In the genomic region with DNA sequence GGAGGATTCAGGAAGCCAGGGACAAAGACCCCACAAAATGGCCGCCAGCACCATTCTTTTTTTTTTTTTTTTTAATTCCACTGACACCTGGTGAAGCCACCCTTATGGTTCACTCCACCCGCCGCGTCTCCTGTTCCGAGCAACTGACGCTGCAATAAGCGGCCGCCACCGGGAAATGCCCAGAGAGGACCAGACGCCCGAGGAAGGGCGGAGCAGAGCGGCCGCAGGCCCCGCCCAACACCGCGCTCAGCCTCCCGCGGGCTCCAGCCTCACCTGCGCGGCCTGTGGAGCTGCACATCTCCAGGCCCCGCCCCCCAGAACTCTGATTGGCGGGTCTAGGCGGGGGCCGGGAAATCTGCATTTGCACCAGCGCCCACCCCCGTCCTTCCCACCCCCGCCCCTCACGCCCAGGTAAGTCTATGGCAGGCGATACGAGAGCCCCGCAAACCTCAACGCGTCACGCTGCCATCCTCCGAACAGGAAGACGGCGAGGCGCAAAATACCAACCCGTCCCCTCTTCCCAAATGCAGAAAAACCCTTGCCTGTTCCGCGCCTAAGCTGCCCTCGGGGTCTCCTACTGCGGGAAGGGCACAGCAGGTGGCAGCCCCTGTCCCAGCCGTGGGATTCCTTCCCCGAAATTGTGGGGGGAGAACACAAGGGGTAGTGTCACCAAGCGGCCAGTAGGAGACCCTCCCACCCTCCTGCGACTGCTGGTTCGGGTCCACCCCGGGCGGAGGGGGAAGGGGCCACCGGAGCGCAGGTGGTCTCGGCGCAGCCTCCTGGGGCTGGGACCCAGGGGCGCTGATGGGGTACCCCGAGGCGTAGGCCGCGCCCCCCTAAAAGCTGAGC, we compare ENCODE assay signal across 8 cellular contexts. TPM values are rescaled to one million over a fixed set of nuclear protein-coding genes. Genes with fewer than 3 reads are reported as not detected.
DNase-seq lines count a peak whose midpoint lies in the region; ATAC-seq and TF ChIP-seq lines count a peak whose summit lies in the region.

No MANE protein-coding gene starts in this region.

- intact Hi-C loops in right lobe of liver (cut with DNase I), result no loop called here

- TF ChIP-seq POLR2A in right lobe of liver (IDR thresholded peaks at IDR 0.05), result peak; percentile 43

- peak; percentile 36; the same call in 1 of the 2 replicates for TF ChIP-seq CTCF in GM12874 (IDR thresholded peaks at IDR 0.05; ENCODE audit: insufficient read depth, low read depth, low read length)
- peak in 1 of 4 donors; percentile 11 for TF ChIP-seq CTCF in right lobe of liver (IDR thresholded peaks at IDR 0.05)

- H3K36me3 ChIP-seq in duodenal mucosa (ENCODE audit: control insufficient read depth in 1 of 2, insufficient read depth in 2 of 2, low read length in 2 of 2), result no peaks in the 10 kb centered on the region
- no peaks in the 10 kb centered on the region for H3K36me3 ChIP-seq in right lobe of liver

- ATAC-seq in right lobe of liver, result peak; percentile 97 to 100 (median 99)
- ATAC-seq in GM19324 (IDR thresholded peaks at IDR 0.05; ENCODE audit: low FRiP score, unreplicated experiment), result no peak
- no peak for ATAC-seq in HG02763 (IDR thresholded peaks at IDR 0.05; ENCODE audit: unreplicated experiment)

- H3K4me3 ChIP-seq in duodenal mucosa (ENCODE audit: low read depth in 1 of 2, low read length in 2 of 2) (peak overlapping the region; percentile 81 to 82), right lobe of liver (peak overlapping the region; percentile 69 to 76 (median 71))

- H3K27ac ChIP-seq in duodenal mucosa (ENCODE audit: low read depth, low read length), result peak overlapping the region; percentile 66
- peak overlapping the region; percentile 44 to 60 (median 53) for H3K27ac ChIP-seq in right lobe of liver

- H3K9me3 ChIP-seq in duodenal mucosa (ENCODE audit: control insufficient read depth in 1 of 2, low read length in 2 of 2) (no peaks in the 10 kb centered on the region), right lobe of liver (no peaks in the 10 kb centered on the region)

- DNase-seq in NCI-H1694 treated with DMSO at 0.1 percent for 48 hours (lab: John Stamatoyannopoulos, UW), result peak; percentile 66
- DNase-seq in activated CD4-positive, CD25-positive, alpha-beta regulatory T cell treated with anti-CD3 and anti-CD28 coated beads, Interleukin-2, amount 50 U/mL, for 72 hours, result peak; percentile 34
- peak; percentile 93 to 94 (median 93) for DNase-seq in right lobe of liver
- peak; percentile 25 to 49 for DNase-seq in stimulated activated CD4-positive, alpha-beta T cell treated with anti-CD3 and anti-CD28 coated beads, Interleukin-2, amount 100 ng/mL, for 48 hours

- H3K4me1 ChIP-seq in duodenal mucosa (ENCODE audit: control insufficient read depth in 1 of 2, insufficient read depth in 2 of 2, low read length in 2 of 2) (peaks cover 3 to 5% of the 10 kb centered on the region in 2 donors), right lobe of liver (no peaks in the 10 kb centered on the region)

- H3K9ac ChIP-seq in duodenal mucosa (ENCODE audit: low read depth in 1 of 2, low read length in 2 of 2), result peak overlapping the region; percentile 80 to 93

- WGBS in right lobe of liver (ENCODE audit: insufficient coverage, low coverage, low lambda C conversion rate, missing lambda C conversion rate), result 0% methylated on average over 33 of the region's 60 CpGs

- no peaks in the 10 kb centered on the region for H3K27me3 ChIP-seq in duodenal mucosa (ENCODE audit: control insufficient read depth in 1 of 2, insufficient read depth in 2 of 2, low read length in 2 of 2)
- H3K27me3 ChIP-seq in right lobe of liver, result no peaks in the 10 kb centered on the region

RNA-seq across cellular contexts. Expression of gene ATP9A, which starts 0.9 kb away (rescaled TPM):
- 10 to 100 TPM; 10.5 to 17.4 (median 13.0) TPM for total RNA-seq in right lobe of liver

RNA-seq across cellular contexts. Expression of gene SALL4, which starts 35.1 kb away (rescaled TPM):
- total RNA-seq in right lobe of liver, result under 1 TPM; 0.24 to 0.63 (median 0.40) TPM

Comparison
In these comparisons a context has a peak if more than half of its experiments do, and no peak if none do; other contexts are left out.
1. DNase-seq: peak in every context shown above with its lines; median percentile 93 in right lobe of liver; 66 in NCI-H1694 treated with DMSO at 0.1 percent for 48 hours; 37 in stimulated activated CD4-positive, alpha-beta T cell treated with anti-CD3 and anti-CD28 coated beads, Interleukin-2, amount 100 ng/mL, for 48 hours; 34 in activated CD4-positive, CD25-positive, alpha-beta regulatory T cell treated with anti-CD3 and anti-CD28 coated beads, Interleukin-2, amount 50 U/mL, for 72 hours.
2. ATAC-seq: peak in right lobe of liver (4 of 4); none in GM19324 (single experiment) and HG02763 (single experiment).